10 cellular contexts compared by ENCODE assay signal in the genomic region with DNA sequence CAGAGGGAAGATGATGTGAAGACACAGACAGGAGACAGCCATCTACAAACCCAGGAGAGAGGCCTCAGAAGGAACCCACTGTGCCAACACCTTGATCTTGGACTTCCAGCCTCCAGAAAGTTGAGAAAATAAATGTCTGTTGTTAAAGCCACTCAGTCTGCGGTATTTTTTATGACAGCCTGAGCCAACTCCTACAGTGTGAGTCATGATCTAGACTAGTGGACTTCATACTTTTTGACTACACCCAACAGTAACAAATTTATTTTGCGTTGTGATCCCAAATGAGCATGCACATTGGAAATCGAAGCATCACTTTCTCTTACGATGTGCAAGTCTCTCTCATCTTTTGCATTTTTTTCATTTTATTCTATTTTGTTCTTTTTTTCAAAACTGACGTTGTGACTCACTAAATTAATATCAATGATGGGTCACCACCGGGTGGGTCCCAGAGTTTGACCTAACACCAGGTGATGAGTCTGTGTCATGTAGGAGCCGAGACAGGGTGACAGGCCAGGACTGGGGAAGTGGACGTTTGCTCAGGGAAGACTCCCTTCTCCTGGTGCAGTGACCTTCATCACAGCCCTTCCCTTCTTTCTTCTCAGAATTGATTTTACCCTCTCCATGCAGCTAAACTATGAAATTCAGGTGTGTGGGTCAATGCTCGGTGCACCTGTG. TPM values are rescaled to one million over a fixed set of nuclear protein-coding genes. Genes with fewer than 3 reads are reported as not detected.
DNase-seq lines count a peak whose midpoint lies in the region; ATAC-seq, FAIRE-seq and TF ChIP-seq lines count a peak whose summit lies in the region.
"Had no signal": no experiment of that assay in that cellular context is flagged by ENCODE, and none has a peak within 500 bp of the region (broad histone marks: within the 10 kb centered on the region; RNA-seq: fewer than 3 reads in every experiment).

No MANE protein-coding gene starts in this region.

- peak overlapping the region; percentile 36; the same call in 1 of the 2 replicates for H3K9ac ChIP-seq in SU-DHL-6 (ENCODE audit: low read length)

- no peak for TF ChIP-seq CTCF in SU-DHL-6 (IDR thresholded peaks at IDR 0.05; ENCODE audit: insufficient read depth, low read length, poor library complexity, severe bottlenecking)

- peaks cover 13% of the 10 kb centered on the region for H3F3A ChIP-seq in SU-DHL-6 (ENCODE audit: insufficient read depth)

- no peak overlapping the region for H3K4me3 Mint-ChIP-seq in activated T-cell treated with anti-CD3 and anti-CD28 coated beads, Interleukin-2, amount 50 U/mL, for 24 hours
- no peak overlapping the region for H3K4me3 Mint-ChIP-seq in activated T-cell treated with anti-CD3 and anti-CD28 coated beads, Interleukin-2, amount 50 U/mL, for 4 hours
- H3K4me3 Mint-ChIP-seq: activated naive CD8-positive, alpha-beta T cell treated with anti-CD3 and anti-CD28 coated beads for 36 hours had no signal

- H3K27ac ChIP-seq in SU-DHL-6 (ENCODE audit: low read depth, low read length) (peak overlapping the region; percentile 60; the same call in 1 of the 2 replicates), right cardiac atrium (ENCODE audit: low read length) (no peak overlapping the region)
- H3K27ac ChIP-seq: epithelial cell of prostate had no signal

- H3K36me3 ChIP-seq in SU-DHL-6 (ENCODE audit: low read length), result no peaks in the 10 kb centered on the region

- H3K4me3 ChIP-seq in SU-DHL-6 (ENCODE audit: insufficient read depth, low read length, poor library complexity, severe bottlenecking) (no peak overlapping the region), right cardiac atrium (ENCODE audit: low read length) (no peak overlapping the region)

- H3K27me3 ChIP-seq in SU-DHL-6 (ENCODE audit: low read length) (no peaks in the 10 kb centered on the region), right cardiac atrium (ENCODE audit: control insufficient read depth, insufficient read depth) (no peaks in the 10 kb centered on the region)

- peak overlapping the region; percentile 53 for H3K4me2 ChIP-seq in SU-DHL-6 (ENCODE audit: low read depth, low read length, poor library complexity, severe bottlenecking)

- no peaks in the 10 kb centered on the region for H3K9me3 Mint-ChIP-seq in activated T-cell treated with anti-CD3 and anti-CD28 coated beads, Interleukin-2, amount 50 U/mL, for 24 hours
- H3K9me3 Mint-ChIP-seq in activated T-cell treated with anti-CD3 and anti-CD28 coated beads, Interleukin-2, amount 50 U/mL, for 4 hours, result no peaks in the 10 kb centered on the region
- H3K9me3 Mint-ChIP-seq: activated naive CD8-positive, alpha-beta T cell treated with anti-CD3 and anti-CD28 coated beads for 36 hours had no signal

- H3K9me3 ChIP-seq in SU-DHL-6 (ENCODE audit: insufficient read depth, low read length), result no peaks in the 10 kb centered on the region
- H3K9me3 ChIP-seq in right cardiac atrium (ENCODE audit: control insufficient read depth, low read length), result no peaks in the 10 kb centered on the region

- intact Hi-C loops in right cardiac atrium (cut with DNase I), result no loop called here

- peaks cover 2% of the 10 kb centered on the region for H3K4me1 Mint-ChIP-seq in activated T-cell treated with anti-CD3 and anti-CD28 coated beads, Interleukin-2, amount 50 U/mL, for 24 hours (ENCODE audit: low read depth)
- peaks cover 2% of the 10 kb centered on the region for H3K4me1 Mint-ChIP-seq in activated T-cell treated with anti-CD3 and anti-CD28 coated beads, Interleukin-2, amount 50 U/mL, for 4 hours (ENCODE audit: low read depth)
- H3K4me1 Mint-ChIP-seq: activated naive CD8-positive, alpha-beta T cell treated with anti-CD3 and anti-CD28 coated beads for 36 hours had no signal

- no peak for DNase-seq in activated T-cell treated with anti-CD3 and anti-CD28 coated beads, Interleukin-2, amount 50 U/mL, for 24 hours
- DNase-seq in activated T-cell treated with anti-CD3 and anti-CD28 coated beads, Interleukin-2, amount 50 U/mL, for 4 hours, result no peak
- DNase-seq in right cardiac atrium, result no peak
- peak; percentile 58 for DNase-seq in urothelium cell line (ENCODE audit: low spot score)
- DNase-seq in SW 1271 (lab: John Stamatoyannopoulos, UW), result no peak
- no peak for DNase-seq in SIG-M5 treated with dmso at 0.1 percent for 504 hours (lab: John Stamatoyannopoulos, UW; ENCODE audit: unreplicated experiment)

- ATAC-seq in activated T-cell treated with anti-CD3 and anti-CD28 coated beads, Interleukin-2, amount 50 U/mL, for 4 hours, result no peak
- peak; percentile 62 to 71 for ATAC-seq in right cardiac atrium
- ATAC-seq in GM18502 (IDR thresholded peaks at IDR 0.05; ENCODE audit: poor library complexity, unreplicated experiment), result no peak

- H3K9me2 ChIP-seq in SU-DHL-6 (replicated peaks; ENCODE audit: insufficient read depth, low read length), result no peaks in the 10 kb centered on the region

- H3K4me1 ChIP-seq in right cardiac atrium (ENCODE audit: control insufficient read depth, insufficient read depth, low read length), result peaks cover 2% of the 10 kb centered on the region

- H4K20me1 ChIP-seq in SU-DHL-6 (ENCODE audit: low read depth, low read length), result no peaks in the 10 kb centered on the region

- no peaks in the 10 kb centered on the region for H3K36me3 Mint-ChIP-seq in activated T-cell treated with anti-CD3 and anti-CD28 coated beads, Interleukin-2, amount 50 U/mL, for 24 hours (ENCODE audit: low read depth)
- no peaks in the 10 kb centered on the region for H3K36me3 Mint-ChIP-seq in activated T-cell treated with anti-CD3 and anti-CD28 coated beads, Interleukin-2, amount 50 U/mL, for 4 hours (ENCODE audit: insufficient read depth)
- H3K36me3 Mint-ChIP-seq: activated naive CD8-positive, alpha-beta T cell treated with anti-CD3 and anti-CD28 coated beads for 36 hours had no signal

- no peaks in the 10 kb centered on the region for H3K79me2 ChIP-seq in SU-DHL-6 (ENCODE audit: insufficient read depth, low read length)

- no peak for FAIRE-seq in urothelium cell line (lab: Jason Lieb, UNC)

- WGBS in right cardiac atrium, result 79% methylated on average over 9 of the region's 9 CpGs

- H2AFZ ChIP-seq in SU-DHL-6 (ENCODE audit: low read depth, low read length, severe bottlenecking), result peak overlapping the region; percentile 84

- H3K27me3 Mint-ChIP-seq in activated T-cell treated with anti-CD3 and anti-CD28 coated beads, Interleukin-2, amount 50 U/mL, for 24 hours, result peaks cover 1% of the 10 kb centered on the region
- H3K27me3 Mint-ChIP-seq in activated T-cell treated with anti-CD3 and anti-CD28 coated beads, Interleukin-2, amount 50 U/mL, for 4 hours (ENCODE audit: low read depth), result peaks cover 3% of the 10 kb centered on the region
- H3K27me3 Mint-ChIP-seq: activated naive CD8-positive, alpha-beta T cell treated with anti-CD3 and anti-CD28 coated beads for 36 hours had no signal

- peak overlapping the region; percentile 13 for H3K27ac Mint-ChIP-seq in activated T-cell treated with anti-CD3 and anti-CD28 coated beads, Interleukin-2, amount 50 U/mL, for 24 hours
- H3K27ac Mint-ChIP-seq: activated naive CD8-positive, alpha-beta T cell treated with anti-CD3 and anti-CD28 coated beads for 36 hours had no signal

RNA-seq across cellular contexts. Expression of gene PHYH, which starts 28.9 kb away (rescaled TPM):
- total RNA-seq in activated T-cell treated with anti-CD3 and anti-CD28 coated beads, Interleukin-2, amount 50 U/mL, for 4 hours, result 1 to 10 TPM; 5.9 to 7.5 (median 6.0) TPM
- 10 to 100 TPM; 70.7 to 94.9 (median 88.9) TPM for total RNA-seq in right cardiac atrium
- 138 TPM for polyA plus RNA-seq in right cardiac atrium

RNA-seq across cellular contexts. Expression of gene UCMA, which starts 36.8 kb away (rescaled TPM):
- not detected for total RNA-seq in activated T-cell treated with anti-CD3 and anti-CD28 coated beads, Interleukin-2, amount 50 U/mL, for 4 hours
- total RNA-seq in right cardiac atrium, result not detected
- not detected for polyA plus RNA-seq in right cardiac atrium
- total RNA-seq: activated naive CD8-positive, alpha-beta T cell treated with anti-CD3 and anti-CD28 coated beads for 36 hours had no signal

Comparison
In these comparisons a context has a peak if more than half of its experiments do, and no peak if none do; other contexts are left out.
1. ATAC-seq: peak in right cardiac atrium (2 of 2); none in activated T-cell treated with anti-CD3 and anti-CD28 coated beads, Interleukin-2, amount 50 U/mL, for 4 hours (0 of 2) and GM18502 (single experiment).
2. RNA of gene PHYH, which starts 28.9 kb away (total RNA-seq): 70.7 to 94.9 TPM in right cardiac atrium; 5.9 to 7.5 TPM in activated T-cell treated with anti-CD3 and anti-CD28 coated beads, Interleukin-2, amount 50 U/mL, for 4 hours; every median in the first group is over 4 times any median in the second.